ENCODE assay signal across 8 cellular contexts in genomic region chr5:132419517-132420468, GRCh38. TPM values are rescaled to one million over a fixed set of nuclear protein-coding genes. Genes with fewer than 3 reads are reported as not detected.
DNase-seq lines count a peak whose midpoint lies in the region; ATAC-seq, FAIRE-seq and TF ChIP-seq lines count a peak whose summit lies in the region.

No MANE protein-coding gene starts in this region.

- H2AFZ ChIP-seq in endothelial cell of umbilical vein (ENCODE audit: low read depth, low read length), result peak overlapping the region; percentile 61

- CTCF ChIA-PET in activated CD8-positive, alpha-beta memory T cell treated with anti-CD3 and anti-CD28 coated beads, Interleukin-2, amount 10 ng/mL, durations not matched to agents 7 days and 5 days (lab: Charles Lee), result interaction anchor here (0.6 to 3.1 kb wide), 23 partner anchors 9 to 89 kb away, joined by 3 to 19 read pairs (median 7); partner anchors contain the start of gene IRF1
- CTCF ChIA-PET in endothelial cell of umbilical vein (lab: Charles Lee), result interaction anchor here (1.0 to 5.3 kb wide), 16 partner anchors 9 to 400 kb away, joined by 3 to 38 read pairs (median 6); partner anchors contain the start of gene IRF1

- POLR2A ChIA-PET in endothelial cell of umbilical vein (lab: Charles Lee), result interaction anchor here (1.2 kb wide), 1 partner anchor 71 kb away, joined by 5 read pairs; the partner anchor contains the start of gene IRF1

- H3K4me2 ChIP-seq in endothelial cell of umbilical vein (ENCODE audit: insufficient read depth, low read length), result no peak overlapping the region

- H3K9me1 ChIP-seq in endothelial cell of umbilical vein (replicated peaks; ENCODE audit: control insufficient read depth, extremely low read depth, insufficient read depth, low read length), result no peaks in the 10 kb centered on the region

- H3K36me3 ChIP-seq in endothelial cell of umbilical vein (ENCODE audit: control insufficient read depth in 2 of 2, extremely low read depth in 1 of 2, insufficient read depth in 2 of 2, low read length in 2 of 2), result no peaks in the 10 kb centered on the region
- H3K36me3 ChIP-seq in stomach smooth muscle (ENCODE audit: control insufficient read depth in 2 of 2, insufficient read depth in 2 of 2, low read length in 2 of 2), result peaks cover 8 to 11% of the 10 kb centered on the region in 2 donors

- intact Hi-C loops in endothelial cell of umbilical vein (cut with micrococcal nuclease), result loop anchor here (1.0 kb wide), 5 partner anchors 32 to 82 kb away; partner anchors contain the start of gene IRF1

- no peak for TF ChIP-seq POLR2A in endothelial cell of umbilical vein (IDR thresholded peaks at IDR 0.05; ENCODE audit: low read depth, low read length)

- H3K4me3 ChIP-seq in endothelial cell of umbilical vein (replicated peaks in 1 of 3; ENCODE audit: insufficient read depth in 1 of 3, low read depth in 1 of 3, low read length in 3 of 3) (no peak overlapping the region), stomach smooth muscle (ENCODE audit: low read length in 2 of 2) (peak overlapping the region in 1 of 2 donors; percentile 40)

- H3K27me3 ChIP-seq in endothelial cell of umbilical vein (ENCODE audit: control insufficient read depth in 2 of 2, insufficient read depth in 2 of 2, low read length in 2 of 2), result no peaks in the 10 kb centered on the region
- no peaks in the 10 kb centered on the region for H3K27me3 ChIP-seq in stomach smooth muscle (ENCODE audit: control insufficient read depth in 1 of 2, insufficient read depth in 2 of 2, low read length in 2 of 2)

- H3K9me3 Mint-ChIP-seq in activated CD8-positive, alpha-beta memory T cell treated with anti-CD3 and anti-CD28 coated beads, Interleukin-2, amount 10 ng/mL, durations not matched to agents 7 days and 5 days (ENCODE audit: low read depth), result no peaks in the 10 kb centered on the region

- no peaks in the 10 kb centered on the region for H3K9me3 ChIP-seq in endothelial cell of umbilical vein (replicated peaks; ENCODE audit: control insufficient read depth, insufficient read depth, low read length)
- H3K9me3 ChIP-seq in stomach smooth muscle (ENCODE audit: control insufficient read depth in 2 of 2, low read length in 2 of 2), result no peaks in the 10 kb centered on the region

- no peaks in the 10 kb centered on the region for H4K20me1 ChIP-seq in endothelial cell of umbilical vein (replicated peaks; ENCODE audit: control insufficient read depth, extremely low read depth, insufficient read depth, low read length)

- peak overlapping the region; percentile 55 for H3K4me3 Mint-ChIP-seq in activated CD8-positive, alpha-beta memory T cell treated with anti-CD3 and anti-CD28 coated beads, Interleukin-2, amount 10 ng/mL, durations not matched to agents 7 days and 5 days

- H3K9ac ChIP-seq in endothelial cell of umbilical vein (replicated peaks; ENCODE audit: extremely low read depth, insufficient read depth, low read length) (no peak overlapping the region), stomach smooth muscle (ENCODE audit: low read length in 2 of 2) (no peak overlapping the region)

- H3K27ac ChIP-seq in endothelial cell of umbilical vein (ENCODE audit: insufficient read depth, low read depth, low read length), result peak overlapping the region; percentile 6
- H3K27ac ChIP-seq in stomach smooth muscle (ENCODE audit: low read length), result peak overlapping the region; percentile 63

- dilution Hi-C loops in endothelial cell of umbilical vein (cut with MboI; ENCODE audit: extremely low pct_ligation_motif_present, low sequenced_read_pairs), result no loop called here

- H3K79me2 ChIP-seq in endothelial cell of umbilical vein (ENCODE audit: control insufficient read depth, insufficient read depth, low read length), result no peaks in the 10 kb centered on the region

- H3K27ac Mint-ChIP-seq in activated CD8-positive, alpha-beta memory T cell treated with anti-CD3 and anti-CD28 coated beads, Interleukin-2, amount 10 ng/mL, durations not matched to agents 7 days and 5 days, result peak overlapping the region; percentile 98

- peaks cover 40% of the 10 kb centered on the region for H3K4me1 ChIP-seq in endothelial cell of umbilical vein (ENCODE audit: control insufficient read depth, extremely low read depth, insufficient read depth, low read length)
- H3K4me1 ChIP-seq in stomach smooth muscle (ENCODE audit: control insufficient read depth, insufficient read depth, low read length), result peaks cover 67% of the 10 kb centered on the region

- peaks cover 72% of the 10 kb centered on the region for H3K36me3 Mint-ChIP-seq in activated CD8-positive, alpha-beta memory T cell treated with anti-CD3 and anti-CD28 coated beads, Interleukin-2, amount 10 ng/mL, durations not matched to agents 7 days and 5 days

- peak; percentile 77 to 83 for TF ChIP-seq CTCF in endothelial cell of umbilical vein (IDR thresholded peaks at IDR 0.05; ENCODE audit: extremely low read depth in 1 of 2, insufficient read depth in 1 of 2, low read depth in 1 of 2, low read length in 2 of 2)

- ATAC-seq in HG03442 (IDR thresholded peaks at IDR 0.05; ENCODE audit: unreplicated experiment) (peak; percentile 28), HG03571 (IDR thresholded peaks at IDR 0.05; ENCODE audit: unreplicated experiment) (no peak)
- peak; percentile 75 for ATAC-seq in activated CD8-positive, alpha-beta memory T cell treated with anti-CD3 and anti-CD28 coated beads, Interleukin-2, amount 10 ng/mL, durations not matched to agents 7 days and 5 days

- no TSS peak for BruUV-seq in endothelial cell of umbilical vein (replicated peaks; lab: Mats Ljungman, UMichigan)

- no peaks in the 10 kb centered on the region for H3K27me3 Mint-ChIP-seq in activated CD8-positive, alpha-beta memory T cell treated with anti-CD3 and anti-CD28 coated beads, Interleukin-2, amount 10 ng/mL, durations not matched to agents 7 days and 5 days

- peak; percentile 82 for DNase-seq in DMS79 treated with DMSO at 0.1 percent for 48 hours (lab: John Stamatoyannopoulos, UW)
- DNase-seq in NOMO-1 treated with dmso at 0.1 percent for 144 hours (lab: John Stamatoyannopoulos, UW; ENCODE audit: unreplicated experiment), result peak; percentile 67
- DNase-seq in activated CD8-positive, alpha-beta memory T cell treated with anti-CD3 and anti-CD28 coated beads, Interleukin-2, amount 10 ng/mL, durations not matched to agents 7 days and 5 days, result peak; percentile 79
- peak; percentile 90 for DNase-seq in endothelial cell of umbilical vein (ENCODE audit: low read depth, low spot score)
- peak; percentile 59 for DNase-seq in middle frontal gyrus (ENCODE audit: extremely low spot score, low spot score)

- peak; percentile 88 for FAIRE-seq in endothelial cell of umbilical vein (lab: Jason Lieb, UNC)

- H3K4me1 Mint-ChIP-seq in activated CD8-positive, alpha-beta memory T cell treated with anti-CD3 and anti-CD28 coated beads, Interleukin-2, amount 10 ng/mL, durations not matched to agents 7 days and 5 days, result peaks cover 96% of the 10 kb centered on the region

TF ChIP-seq in endothelial cell of umbilical vein, 7 proteins besides CTCF, POLR2A, EP300 and RAD21:
- TF ChIP-seq MYC (IDR thresholded peaks at IDR 0.05; ENCODE audit: low read depth, low read length), result no peak
- no peak for TF ChIP-seq POLR2AphosphoS5 (IDR thresholded peaks at IDR 0.05; ENCODE audit: insufficient read depth, low read depth, low read length)
- TF ChIP-seq JUN (IDR thresholded peaks at IDR 0.05; ENCODE audit: borderline replicate concordance, insufficient read depth, insufficient read length, low read depth), result no peak
- no peak for TF ChIP-seq GATA2 (IDR thresholded peaks at IDR 0.05; ENCODE audit: insufficient read depth, insufficient read length, low read depth, low read length)
TF ChIP-seq in endothelial cell of umbilical vein: peak in this region for 0.

RNA-seq across cellular contexts. Expression of gene SLC22A5, which starts 50.3 kb away (rescaled TPM):
- total RNA-seq in activated CD8-positive, alpha-beta memory T cell treated with anti-CD3 and anti-CD28 coated beads, Interleukin-2, amount 10 ng/mL, durations not matched to agents 7 days and 5 days, result 1 to 10 TPM; 3.9 to 4.5 TPM
- 3.6 and 3.8 TPM in 2 replicates for total RNA-seq in endothelial cell of umbilical vein
- 9.3 and 10.1 TPM in 2 replicates for polyA plus RNA-seq in endothelial cell of umbilical vein
- polyA plus RNA-seq in endothelial cell of umbilical vein (2011; cell fraction: cytosol; rRNA removed), result 5.3 and 5.4 TPM in 2 replicates
- 10.4 and 10.8 TPM in 2 replicates for polyA plus RNA-seq in endothelial cell of umbilical vein (2011; cell fraction: nucleus; rRNA removed)
- 2.2 and 3.6 TPM in 2 replicates for polyA plus RNA-seq in endothelial cell of umbilical vein (2012)
- 19.7 and 21.4 TPM in 2 replicates for polyA minus RNA-seq in endothelial cell of umbilical vein
- 27.1 TPM for polyA minus RNA-seq in endothelial cell of umbilical vein (2011; cell fraction: cytosol; rRNA and poly(A)+ RNA removed)
- 5.4 and 6.3 TPM in 2 replicates for polyA minus RNA-seq in endothelial cell of umbilical vein (2011; cell fraction: nucleus; rRNA and poly(A)+ RNA removed)
